Comparison of ENCODE assay signal across 8 cellular contexts in genomic region chr3:58874248-58874741, GRCh38.
A peak's percentile ranks its signal among the peaks of the same experiment; 100 is the strongest.
DNase-seq lines count a peak whose midpoint lies in the region; ATAC-seq and TF ChIP-seq lines count a peak whose summit lies in the region.

No MANE protein-coding gene starts in this region.

- DNase-seq in EH (ENCODE audit: low read depth) (peak; percentile 74), ascending aorta (ENCODE audit: low spot score in 2 of 2) (no peak), DMS114 treated with DMSO at 0.1 percent for 48 hours (lab: John Stamatoyannopoulos, UW; ENCODE audit: unreplicated experiment) (no peak), cerebellar cortex (ENCODE audit: low spot score) (no peak)
- DNase-seq in effector memory CD4-positive, alpha-beta T cell = no peak

- intact Hi-C loops in ascending aorta (cut with DNase I) = no loop called here

- H3K4me3 Mint-ChIP-seq in activated T-helper 17 cell treated with anti-CD3 and anti-CD28 coated beads, Interleukin-2, amount 50 U/mL, for 72 hours = peak overlapping the region; percentile 39

- ATAC-seq in GM19397 (IDR thresholded peaks at IDR 0.05; ENCODE audit: unreplicated experiment) (peak; percentile 49), HG03135 (IDR thresholded peaks at IDR 0.05; ENCODE audit: unreplicated experiment) (peak; percentile 59)
- peak; percentile 82 for ATAC-seq in activated T-helper 17 cell treated with anti-CD3 and anti-CD28 coated beads, Interleukin-2, amount 50 U/mL, for 72 hours (replicated peaks)

- H3K36me3 ChIP-seq in effector memory CD4-positive, alpha-beta T cell (ENCODE audit: control insufficient read depth, insufficient read depth, low read length) = no peaks in the 10 kb centered on the region
- no peaks in the 10 kb centered on the region for H3K36me3 ChIP-seq in ascending aorta

- H3K36me3 Mint-ChIP-seq in activated T-helper 17 cell treated with anti-CD3 and anti-CD28 coated beads, Interleukin-2, amount 50 U/mL, for 72 hours (ENCODE audit: low read depth) = no peaks in the 10 kb centered on the region

- TF ChIP-seq CTCF in ascending aorta (IDR thresholded peaks at IDR 0.05) = no peak

- H3K4me3 ChIP-seq in effector memory CD4-positive, alpha-beta T cell (ENCODE audit: insufficient read depth, low read depth, low read length, poor library complexity, severe bottlenecking) = no peak overlapping the region
- no peak overlapping the region for H3K4me3 ChIP-seq in ascending aorta

- H3K27ac Mint-ChIP-seq in activated T-helper 17 cell treated with anti-CD3 and anti-CD28 coated beads, Interleukin-2, amount 50 U/mL, for 72 hours = peak overlapping the region; percentile 81

- H3K9me3 ChIP-seq in effector memory CD4-positive, alpha-beta T cell (ENCODE audit: control insufficient read depth, low read length) = no peaks in the 10 kb centered on the region
- no peaks in the 10 kb centered on the region for H3K9me3 ChIP-seq in ascending aorta

- H3K9me3 Mint-ChIP-seq in activated T-helper 17 cell treated with anti-CD3 and anti-CD28 coated beads, Interleukin-2, amount 50 U/mL, for 72 hours = no peaks in the 10 kb centered on the region

- peaks cover 10% of the 10 kb centered on the region for H3K4me1 Mint-ChIP-seq in activated T-helper 17 cell treated with anti-CD3 and anti-CD28 coated beads, Interleukin-2, amount 50 U/mL, for 72 hours

- H3K4me1 ChIP-seq in effector memory CD4-positive, alpha-beta T cell (ENCODE audit: control insufficient read depth, insufficient read depth, low read length, poor library complexity, severe bottlenecking) = no peaks in the 10 kb centered on the region
- no peaks in the 10 kb centered on the region for H3K4me1 ChIP-seq in ascending aorta

- peaks cover 15% of the 10 kb centered on the region for H3K27me3 Mint-ChIP-seq in activated T-helper 17 cell treated with anti-CD3 and anti-CD28 coated beads, Interleukin-2, amount 50 U/mL, for 72 hours

- no peaks in the 10 kb centered on the region for H3K27me3 ChIP-seq in effector memory CD4-positive, alpha-beta T cell (replicated peaks; ENCODE audit: control insufficient read depth, insufficient read depth, low read length, poor library complexity, severe bottlenecking)
- no peaks in the 10 kb centered on the region for H3K27me3 ChIP-seq in ascending aorta

- no peak overlapping the region for H3K27ac ChIP-seq in effector memory CD4-positive, alpha-beta T cell (ENCODE audit: insufficient read depth, low read length, poor library complexity, severe bottlenecking)
- no peak overlapping the region for H3K27ac ChIP-seq in ascending aorta
